Comparison of ENCODE assay signal across 8 cellular contexts in the genomic region with DNA sequence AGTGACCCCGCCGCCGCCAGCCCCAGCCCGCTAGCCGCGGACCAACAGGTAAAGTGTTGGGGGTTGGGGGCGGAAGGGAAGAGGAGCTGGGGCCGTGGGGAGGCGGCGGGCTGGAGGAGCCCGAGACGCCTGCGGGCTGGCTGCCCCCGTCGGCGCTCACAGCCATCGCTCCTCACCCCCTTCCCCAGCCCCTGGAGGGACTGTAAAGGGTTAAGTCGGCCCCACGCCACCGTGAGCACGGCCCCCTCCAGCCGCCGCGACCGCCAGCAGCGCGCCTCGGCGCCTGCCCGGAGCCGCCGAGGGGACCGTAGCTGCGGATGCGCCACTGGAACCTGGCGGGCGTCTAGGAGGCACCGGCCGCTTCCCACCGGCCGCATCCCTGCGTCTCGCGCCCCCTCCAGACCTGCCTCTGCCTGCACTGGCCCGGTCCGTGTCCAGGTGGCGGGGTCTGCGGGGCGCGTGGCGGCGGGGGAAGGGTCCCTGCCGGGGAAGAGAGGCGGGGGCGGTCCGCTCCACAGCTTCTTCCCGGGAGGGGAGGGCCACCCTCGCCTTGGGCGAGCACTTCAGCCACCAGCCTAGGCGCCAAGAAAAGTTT. TPM values are rescaled to one million over a fixed set of nuclear protein-coding genes. Genes with fewer than 3 reads are reported as not detected.
A peak's percentile ranks its signal among the peaks of the same experiment; 100 is the strongest.
DNase-seq lines count a peak whose midpoint lies in the region; ATAC-seq and TF ChIP-seq lines count a peak whose summit lies in the region.

No MANE protein-coding gene starts in this region.

- H3K4me1 Mint-ChIP-seq in chondrocyte (ENCODE audit: low read depth): peaks cover 8% of the 10 kb centered on the region

- TF ChIP-seq CTCF in RWPE1 (conservative IDR thresholded peaks at IDR 0.05; ENCODE audit: low read depth) (no peak), chondrocyte (IDR thresholded peaks at IDR 0.05) (no peak), lower lobe of right lung (IDR thresholded peaks at IDR 0.05) (no peak)

- peaks cover 21% of the 10 kb centered on the region for H3K27me3 Mint-ChIP-seq in chondrocyte (ENCODE audit: low read depth)

- H3K36me3 ChIP-seq in lower lobe of right lung: no peaks in the 10 kb centered on the region

- POLR2A ChIA-PET in RWPE1 (lab: Yijun Ruan, JAX; ENCODE audit: low non-redundant PET): no interaction called here

- H3K4me1 ChIP-seq in lower lobe of right lung: peaks cover 21% of the 10 kb centered on the region

- H3K9me3 ChIP-seq in lower lobe of right lung: no peaks in the 10 kb centered on the region

- peak; percentile 25 for ATAC-seq in HG03045 (IDR thresholded peaks at IDR 0.05; ENCODE audit: unreplicated experiment)
- ATAC-seq in lower lobe of right lung: peak; percentile 55 to 57

- H3K36me3 Mint-ChIP-seq in chondrocyte (ENCODE audit: low read depth): no peaks in the 10 kb centered on the region

- DNase-seq in NCI-H510A treated with DMSO at 0.1 percent for 48 hours (lab: John Stamatoyannopoulos, UW) (peak; percentile 12), NCI-H510A (lab: John Stamatoyannopoulos, UW) (no peak), RWPE1 (ENCODE audit: low spot score) (peak; percentile 32), chondrocyte (ENCODE audit: low spot score) (no peak), lower lobe of right lung (peak; percentile 53), substantia nigra (lab: John Stamatoyannopoulos, UW) (peak in 18 of 49 donors; percentile 2 to 59 (median 32)), NCI-H1694 (lab: John Stamatoyannopoulos, UW) (no peak)

- H3K27me3 ChIP-seq in lower lobe of right lung (ENCODE audit: low read depth): peaks cover 41% of the 10 kb centered on the region

- H3K4me3 Mint-ChIP-seq in chondrocyte (ENCODE audit: unreplicated experiment): peak overlapping the region; percentile 89

- intact Hi-C loops in lower lobe of right lung (cut with DNase I): no loop called here

- no peak overlapping the region for H3K27ac ChIP-seq in RWPE1
- H3K27ac ChIP-seq in lower lobe of right lung: no peak overlapping the region
- peak overlapping the region; percentile 21 for H3K27ac ChIP-seq in substantia nigra (ENCODE audit: low read depth, low read length, poor library complexity, severe bottlenecking)

- CTCF ChIA-PET in RWPE1 (lab: Yijun Ruan, JAX): interaction anchor here (0.6 to 2.0 kb wide), 12 partner anchors 9 to 801 kb away, joined by 3 to 18 read pairs (median 4); a partner anchor contains a TSS

- peak overlapping the region; percentile 61 for H3K4me3 ChIP-seq in lower lobe of right lung

- H3K9me3 Mint-ChIP-seq in chondrocyte (ENCODE audit: low read depth): no peaks in the 10 kb centered on the region

- H3K27ac Mint-ChIP-seq in chondrocyte (ENCODE audit: unreplicated experiment): no peak overlapping the region

RNA-seq across cellular contexts. Expression of a gene that starts 0.5 kb away (rescaled TPM):
- 0.97 to 2.6 TPM (median 2.4 TPM) in 3 replicates for total RNA-seq in chondrocyte
- total RNA-seq in lower lobe of right lung: 0.44 TPM

Comparison
In these comparisons a context has a peak if more than half of its experiments do, and no peak if none do; other contexts are left out.
1. DNase-seq: peak in NCI-H510A treated with DMSO at 0.1 percent for 48 hours (single experiment), RWPE1 (single experiment) and lower lobe of right lung (single experiment); none in NCI-H510A (single experiment), chondrocyte (single experiment) and NCI-H1694 (single experiment).